Comparison of ENCODE assay signal across 15 cellular contexts in the genomic region with DNA sequence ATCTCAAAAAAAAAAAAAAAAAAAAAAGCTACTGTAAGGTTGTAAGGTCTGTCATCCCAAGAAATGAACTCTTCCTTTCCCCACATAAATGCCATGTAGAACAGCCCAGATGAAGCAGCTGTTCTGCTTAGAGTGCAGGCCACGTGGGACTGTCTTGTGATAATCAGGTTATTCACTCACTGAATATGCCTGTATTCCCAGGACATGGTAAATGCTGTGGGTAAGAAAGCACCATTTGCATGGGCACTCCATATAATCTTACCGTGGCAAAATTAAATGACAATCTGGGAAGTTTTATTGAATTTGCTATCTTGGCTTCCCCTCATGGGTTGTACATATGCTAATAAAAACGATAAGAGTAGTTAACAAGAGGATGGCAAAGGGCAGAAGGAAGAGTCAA. TPM values are rescaled to one million over a fixed set of nuclear protein-coding genes. Genes with fewer than 3 reads are reported as not detected.
DNase-seq lines count a peak whose midpoint lies in the region; ATAC-seq and TF ChIP-seq lines count a peak whose summit lies in the region.
"Had no signal": no experiment of that assay in that cellular context is flagged by ENCODE, and none has a peak within 500 bp of the region (broad histone marks: within the 10 kb centered on the region; RNA-seq: fewer than 3 reads in every experiment).

No MANE protein-coding gene starts in this region.

- no peak overlapping the region for H2AFZ ChIP-seq in SK-N-SH (ENCODE audit: low read depth)

- no peak for TF ChIP-seq RAD21 in SK-N-SH (IDR thresholded peaks at IDR 0.05; ENCODE audit: low read length)

- TF ChIP-seq CTCF in SK-N-SH (IDR thresholded peaks at IDR 0.05) (no peak), ascending aorta (IDR thresholded peaks at IDR 0.05) (no peak), gastrocnemius medialis (IDR thresholded peaks at IDR 0.05 in 4 of 5, conservative IDR thresholded peaks at IDR 0.05 in 1 of 5) (no peak)

- peaks cover 4% of the 10 kb centered on the region; the same call in 1 of the 2 replicates for H3K79me2 ChIP-seq in SK-N-SH (ENCODE audit: insufficient read depth)

- 17% methylated on average over 3 of the region's 3 CpGs for WGBS in SK-N-SH (ENCODE audit: low lambda C conversion rate)

- DNase-seq in SK-N-SH = no peak
- DNase-seq in NCI-H2171 treated with DMSO at 0.1 percent for 48 hours (lab: John Stamatoyannopoulos, UW) = peak; percentile 35
- no peak for DNase-seq in ascending aorta (ENCODE audit: low spot score in 2 of 2)
- DNase-seq in NCI-H2081 treated with DMSO at 0.1 percent for 48 hours (lab: John Stamatoyannopoulos, UW) = no peak
- no peak for DNase-seq in gastrocnemius medialis
- DNase-seq: ACHN; Caco-2; CD4-positive, alpha-beta T cell; DMS79 treated with DMSO at 0.1 percent for 48 hours; GF-D8; H9; IMR-90 had no signal

- H3F3A ChIP-seq in SK-N-SH (replicated peaks; ENCODE audit: insufficient read depth) = no peaks in the 10 kb centered on the region

- TF ChIP-seq EP300 in SK-N-SH (IDR thresholded peaks at IDR 0.05; ENCODE audit: borderline replicate concordance in 1 of 2, low read depth in 1 of 2, low read length in 1 of 2) = peak in 1 of 2 experiments; percentile 69; a peak in 1 of 4 replicates

- in situ Hi-C loops in gastrocnemius medialis (cut with MboI; ENCODE audit: low sequenced_read_pairs in 4 of 4) = no loop called here

- POLR2A ChIA-PET in SK-N-SH (lab: Yijun Ruan, JAX) = interaction anchor here (0.6 to 2.8 kb wide), 4 partner anchors 12 to 1518 kb away, joined by 3 to 14 read pairs (median 6); a partner anchor contains a TSS

- CTCF ChIA-PET in SK-N-SH (lab: Yijun Ruan, JAX) = interaction anchor here (0.9 to 4.8 kb wide), 4 partner anchors 14 to 126 kb away, joined by 3 to 27 read pairs (median 5); a partner anchor contains a TSS

- peak overlapping the region in 1 of 2 experiments; percentile 96; a peak in 2 of 4 replicates for H3K27ac ChIP-seq in SK-N-SH (ENCODE audit: low read depth in 2 of 2, low read length in 1 of 2)
- H3K27ac ChIP-seq in ascending aorta = peak overlapping the region; percentile 65 to 70
- no peak overlapping the region for H3K27ac ChIP-seq in gastrocnemius medialis
- H3K27ac ChIP-seq: C4-2B had no signal

- no peak for TF ChIP-seq POLR2A in gastrocnemius medialis (IDR thresholded peaks at IDR 0.05)

- ATAC-seq in SK-N-SH treated with all-trans-retinoic acid at 6 μM for 48 hours (no peak), gastrocnemius medialis (no peak), GM18873 (IDR thresholded peaks at IDR 0.05; ENCODE audit: low FRiP score, unreplicated experiment) (no peak)

- H3K36me3 ChIP-seq in SK-N-SH (replicated peaks in 1 of 2; ENCODE audit: control insufficient read depth in 1 of 2, insufficient read depth in 2 of 2, low read length in 1 of 2) (peaks cover 33 to 49% of the 10 kb centered on the region in 2 experiments), ascending aorta (peaks cover 4 to 11% of the 10 kb centered on the region in 2 donors), gastrocnemius medialis (no peaks in the 10 kb centered on the region)

- H3K9me3 ChIP-seq in SK-N-SH (no peaks in the 10 kb centered on the region), ascending aorta (no peaks in the 10 kb centered on the region), gastrocnemius medialis (no peaks in the 10 kb centered on the region)
- H3K9me3 ChIP-seq: Caco-2 had no signal

- H4K20me1 ChIP-seq in SK-N-SH (ENCODE audit: insufficient read depth) = no peaks in the 10 kb centered on the region

- H3K9me2 ChIP-seq in SK-N-SH = no peaks in the 10 kb centered on the region

- H3K9ac ChIP-seq in SK-N-SH = no peak overlapping the region

- H3K4me3 ChIP-seq in SK-N-SH (ENCODE audit: low read depth in 2 of 2, low read length in 1 of 2) (no peak overlapping the region; a peak in 1 of 4 replicates), ascending aorta (no peak overlapping the region), gastrocnemius medialis (no peak overlapping the region)

- H3K4me1 ChIP-seq in SK-N-SH (ENCODE audit: control insufficient read depth in 1 of 2, insufficient read depth in 2 of 2, low read depth in 1 of 2, low read length in 1 of 2) (peaks cover 0 to 80% of the 10 kb centered on the region in 2 experiments; a peak in 3 of 4 replicates), ascending aorta (peaks cover 8 to 55% of the 10 kb centered on the region in 2 donors), gastrocnemius medialis (no peaks in the 10 kb centered on the region)

- H3K4me2 ChIP-seq in SK-N-SH = no peak overlapping the region

- H3K27me3 ChIP-seq in SK-N-SH (ENCODE audit: insufficient read depth) = no peaks in the 10 kb centered on the region
- H3K27me3 ChIP-seq in ascending aorta = no peaks in the 10 kb centered on the region
- no peaks in the 10 kb centered on the region for H3K27me3 ChIP-seq in gastrocnemius medialis

- intact Hi-C loops in ascending aorta (cut with DNase I) = no loop called here
- intact Hi-C loops in gastrocnemius medialis (cut with DNase I; ENCODE audit: low total_unique reads) = no loop called here

TF ChIP-seq in SK-N-SH, 30 proteins besides CTCF, POLR2A, EP300 and RAD21:
- TF ChIP-seq NFIC (IDR thresholded peaks at IDR 0.05; ENCODE audit: borderline replicate concordance) (no peak), RCOR1 (IDR thresholded peaks at IDR 0.05; ENCODE audit: low read length) (peak; percentile 56; the same call in 1 of the 2 replicates), FOXJ3 (CRISPR knock-in tag; IDR thresholded peaks at IDR 0.05) (no peak), RFX5 (IDR thresholded peaks at IDR 0.05; ENCODE audit: low read length) (no peak), MXI1 (IDR thresholded peaks at IDR 0.05; ENCODE audit: low read depth, low read length) (peak; percentile 92), POLR2AphosphoS5 (IDR thresholded peaks at IDR 0.05; ENCODE audit: low read depth, low read length) (no peak), CHD2 (IDR thresholded peaks at IDR 0.05; ENCODE audit: low read length, partially characterized antibody) (peak; percentile 16), GATA2 (CRISPR knock-in tag; IDR thresholded peaks at IDR 0.05) (no peak), FOSL2 (IDR thresholded peaks at IDR 0.05; ENCODE audit: borderline replicate concordance, low read depth) (no peak), FOXM1 (IDR thresholded peaks at IDR 0.05; ENCODE audit: low read depth) (no peak), SIN3A (IDR thresholded peaks at IDR 0.05; ENCODE audit: borderline replicate concordance, low read depth, low read length) (no peak), NRF1 (IDR thresholded peaks at IDR 0.05; ENCODE audit: low read depth, low read length) (no peak)
- TF ChIP-seq, protein P1, sequence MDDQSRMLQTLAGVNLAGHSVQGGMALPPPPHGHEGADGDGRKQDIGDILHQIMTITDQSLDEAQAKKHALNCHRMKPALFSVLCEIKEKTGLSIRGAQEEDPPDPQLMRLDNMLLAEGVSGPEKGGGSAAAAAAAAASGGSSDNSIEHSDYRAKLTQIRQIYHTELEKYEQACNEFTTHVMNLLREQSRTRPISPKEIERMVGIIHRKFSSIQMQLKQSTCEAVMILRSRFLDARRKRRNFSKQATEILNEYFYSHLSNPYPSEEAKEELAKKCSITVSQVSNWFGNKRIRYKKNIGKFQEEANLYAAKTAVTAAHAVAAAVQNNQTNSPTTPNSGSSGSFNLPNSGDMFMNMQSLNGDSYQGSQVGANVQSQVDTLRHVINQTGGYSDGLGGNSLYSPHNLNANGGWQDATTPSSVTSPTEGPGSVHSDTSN (IDR thresholded peaks at IDR 0.05) = no peak

TF ChIP-seq in SK-N-SH treated with all-trans-retinoic acid at 6 μM for 48 hours, 23 proteins besides CTCF, POLR2A, EP300 and RAD21 (continues in another document):
- no peak for TF ChIP-seq TOX (CRISPR knock-in tag; IDR thresholded peaks at IDR 0.05; ENCODE audit: borderline replicate concordance)
- TF ChIP-seq, protein P2, sequence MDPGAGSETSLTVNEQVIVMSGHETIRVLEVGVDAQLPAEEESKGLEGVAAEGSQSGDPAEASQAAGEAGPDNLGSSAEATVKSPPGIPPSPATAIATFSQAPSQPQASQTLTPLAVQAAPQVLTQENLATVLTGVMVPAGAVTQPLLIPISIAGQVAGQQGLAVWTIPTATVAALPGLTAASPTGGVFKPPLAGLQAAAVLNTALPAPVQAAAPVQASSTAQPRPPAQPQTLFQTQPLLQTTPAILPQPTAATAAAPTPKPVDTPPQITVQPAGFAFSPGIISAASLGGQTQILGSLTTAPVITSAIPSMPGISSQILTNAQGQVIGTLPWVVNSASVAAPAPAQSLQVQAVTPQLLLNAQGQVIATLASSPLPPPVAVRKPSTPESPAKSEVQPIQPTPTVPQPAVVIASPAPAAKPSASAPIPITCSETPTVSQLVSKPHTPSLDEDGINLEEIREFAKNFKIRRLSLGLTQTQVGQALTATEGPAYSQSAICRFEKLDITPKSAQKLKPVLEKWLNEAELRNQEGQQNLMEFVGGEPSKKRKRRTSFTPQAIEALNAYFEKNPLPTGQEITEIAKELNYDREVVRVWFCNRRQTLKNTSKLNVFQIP (CRISPR knock-in tag; IDR thresholded peaks at IDR 0.05; ENCODE audit: borderline replicate concordance, low read depth) = no peak
- TF ChIP-seq CSDC2 (CRISPR knock-in tag; IDR thresholded peaks at IDR 0.05) = no peak
- no peak for TF ChIP-seq ZNF8 (CRISPR knock-in tag; IDR thresholded peaks at IDR 0.05)
- no peak for TF ChIP-seq PPARA (CRISPR knock-in tag; IDR thresholded peaks at IDR 0.05; ENCODE audit: borderline replicate concordance)
- no peak for TF ChIP-seq ZC3H10 (CRISPR knock-in tag; IDR thresholded peaks at IDR 0.05)
- no peak for TF ChIP-seq ZNF565 (CRISPR knock-in tag; conservative IDR thresholded peaks at IDR 0.05; ENCODE audit: low read depth)
- TF ChIP-seq ISL1 (CRISPR knock-in tag; IDR thresholded peaks at IDR 0.05) = no peak
- TF ChIP-seq, protein P3, sequence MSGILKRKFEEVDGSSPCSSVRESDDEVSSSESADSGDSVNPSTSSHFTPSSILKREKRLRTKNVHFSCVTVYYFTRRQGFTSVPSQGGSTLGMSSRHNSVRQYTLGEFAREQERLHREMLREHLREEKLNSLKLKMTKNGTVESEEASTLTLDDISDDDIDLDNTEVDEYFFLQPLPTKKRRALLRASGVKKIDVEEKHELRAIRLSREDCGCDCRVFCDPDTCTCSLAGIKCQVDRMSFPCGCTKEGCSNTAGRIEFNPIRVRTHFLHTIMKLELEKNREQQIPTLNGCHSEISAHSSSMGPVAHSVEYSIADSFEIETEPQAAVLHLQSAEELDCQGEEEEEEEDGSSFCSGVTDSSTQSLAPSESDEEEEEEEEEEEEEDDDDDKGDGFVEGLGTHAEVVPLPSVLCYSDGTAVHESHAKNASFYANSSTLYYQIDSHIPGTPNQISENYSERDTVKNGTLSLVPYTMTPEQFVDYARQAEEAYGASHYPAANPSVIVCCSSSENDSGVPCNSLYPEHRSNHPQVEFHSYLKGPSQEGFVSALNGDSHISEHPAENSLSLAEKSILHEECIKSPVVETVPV (CRISPR knock-in tag; IDR thresholded peaks at IDR 0.05) = no peak

RNA-seq across cellular contexts. Expression of a gene that starts 13.8 kb away (rescaled TPM):
- 260 and 290 TPM in 2 replicates for polyA plus RNA-seq in SK-N-SH (2012; rRNA removed)
- polyA plus RNA-seq in SK-N-SH (2012; cell fraction: cytosol; rRNA removed) = 353 and 366 TPM in 2 replicates
- polyA plus RNA-seq in SK-N-SH (2012; cell fraction: nucleus; rRNA removed) = 151 and 170 TPM in 2 replicates
- total RNA-seq in ascending aorta (732 TPM), gastrocnemius medialis (100 to 1,000 TPM in 3 of 4 donors, 10 to 100 TPM in 1; 71.2 to 195 (median 158) TPM)

Comparison
In these comparisons a context has a peak if more than half of its experiments do, and no peak if none do; other contexts are left out.
1. H3K27ac ChIP-seq: peak in ascending aorta (2 of 2); none in gastrocnemius medialis (0 of 4).